Comparison of ENCODE assay signal across 1 cellular context in genomic region chr4:168499241-168499640, GRCh38.
A peak's percentile ranks its signal among the peaks of the same experiment; 100 is the strongest.
TF ChIP-seq lines count a peak whose summit lies in the region.

No MANE protein-coding gene starts in this region.

TF ChIP-seq in K562, 482 proteins besides CTCF, POLR2A, EP300 and RAD21:
- peak; percentile 35 for TF ChIP-seq PCBP2 (IDR thresholded peaks at IDR 0.05; ENCODE audit: low read depth, low read length, poor library complexity, severe bottlenecking)
- TF ChIP-seq ZNF280B (CRISPR knock-in tag; IDR thresholded peaks at IDR 0.05) = no peak
- peak; percentile 72 for TF ChIP-seq HNRNPK (IDR thresholded peaks at IDR 0.05; ENCODE audit: low read depth, low read length, poor library complexity, severe bottlenecking)
- TF ChIP-seq ZNF121 (CRISPR knock-in tag; conservative IDR thresholded peaks at IDR 0.05) = no peak
- TF ChIP-seq GATA2 (CRISPR knock-in tag; IDR thresholded peaks at IDR 0.05) = no peak
